Comparison of ENCODE assay signal across 11 cellular contexts in genomic region chr11:114099392-114100178, GRCh38. TPM values are rescaled to one million over a fixed set of nuclear protein-coding genes. Genes with fewer than 3 reads are reported as not detected.
A peak's percentile ranks its signal among the peaks of the same experiment; 100 is the strongest.
DNase-seq lines count a peak whose midpoint lies in the region; ATAC-seq and TF ChIP-seq lines count a peak whose summit lies in the region.
"Had no signal": no experiment of that assay in that cellular context is flagged by ENCODE, and none has a peak within 500 bp of the region (broad histone marks: within the 10 kb centered on the region; RNA-seq: fewer than 3 reads in every experiment).

No MANE protein-coding gene starts in this region.

- no peaks in the 10 kb centered on the region for H3K27me3 Mint-ChIP-seq in CD4-positive, alpha-beta T cell
- H3K27me3 Mint-ChIP-seq in chondrocyte (ENCODE audit: low read depth) = peaks cover 11% of the 10 kb centered on the region

- intact Hi-C loops in CD4-positive, alpha-beta T cell (cut with DNase I, micrococcal nuclease) = loop anchor here in 1 of 2 experiments (5.0 kb wide), 1 partner anchor 63 kb away; no protein-coding TSS in a partner anchor

- H3K4me3 ChIP-seq in Jurkat, Clone E6-1 (ENCODE audit: low read length) = no peak overlapping the region
- peak overlapping the region; percentile 12 for H3K4me3 ChIP-seq in endocrine pancreas (ENCODE audit: control insufficient read depth, insufficient read depth, low read length)
- no peak overlapping the region for H3K4me3 ChIP-seq in parathyroid adenoma (ENCODE audit: low read depth, low read length)
- H3K4me3 ChIP-seq: prostate gland had no signal

- no peaks in the 10 kb centered on the region for H3K36me3 Mint-ChIP-seq in CD4-positive, alpha-beta T cell (ENCODE audit: low read depth)
- H3K36me3 Mint-ChIP-seq in chondrocyte (ENCODE audit: low read depth) = peaks cover 12% of the 10 kb centered on the region

- no peak overlapping the region for H2AFZ ChIP-seq in parathyroid adenoma

- CTCF ChIA-PET in CD4-positive, alpha-beta T cell (lab: Charles Lee) = no interaction called here

- H3K4me1 ChIP-seq in endocrine pancreas (ENCODE audit: control insufficient read depth, insufficient read depth, low read length) (peaks cover 4% of the 10 kb centered on the region), parathyroid adenoma (peaks cover 34% of the 10 kb centered on the region)

- H3K9me3 ChIP-seq in endocrine pancreas (ENCODE audit: control insufficient read depth, low read length) (no peaks in the 10 kb centered on the region), parathyroid adenoma (ENCODE audit: control insufficient read depth, low read length) (no peaks in the 10 kb centered on the region)
- H3K9me3 ChIP-seq in CD4-positive, alpha-beta T cell (ENCODE audit: control insufficient read depth, low read length) = no peaks in the 10 kb centered on the region
- H3K9me3 ChIP-seq: prostate gland had no signal

- H3K27me3 ChIP-seq in endocrine pancreas (ENCODE audit: control insufficient read depth, insufficient read depth, low read length) (no peaks in the 10 kb centered on the region), parathyroid adenoma (ENCODE audit: control insufficient read depth, insufficient read depth, low read length) (no peaks in the 10 kb centered on the region)
- H3K27me3 ChIP-seq in CD4-positive, alpha-beta T cell (ENCODE audit: control insufficient read depth, insufficient read depth, low read length) = no peaks in the 10 kb centered on the region

- POLR2A ChIA-PET in CD4-positive, alpha-beta T cell (lab: Charles Lee) = interaction anchor here (0.6 to 1.9 kb wide), 2 partner anchors 8 to 39 kb away, joined by 3 to 4 read pairs; no protein-coding TSS in a partner anchor

- DNase-seq in COLO668 (lab: John Stamatoyannopoulos, UW; ENCODE audit: unreplicated experiment) (peak; percentile 27), chondrocyte (ENCODE audit: low spot score) (no peak), T-helper 1 cell (no peak)
- DNase-seq in Jurkat, Clone E6-1 (ENCODE audit: low read depth, low spot score) = peak; percentile 84
- no peak for DNase-seq in CD4-positive, alpha-beta T cell
- DNase-seq: central memory CD4-positive, alpha-beta T cell; T-helper 9 cell had no signal

- peaks cover 52% of the 10 kb centered on the region for H3K4me1 Mint-ChIP-seq in CD4-positive, alpha-beta T cell (ENCODE audit: low read depth)
- H3K4me1 Mint-ChIP-seq in chondrocyte (ENCODE audit: low read depth) = peaks cover 27% of the 10 kb centered on the region

- no peaks in the 10 kb centered on the region for H3K9me3 Mint-ChIP-seq in CD4-positive, alpha-beta T cell
- H3K9me3 Mint-ChIP-seq in chondrocyte (ENCODE audit: low read depth) = no peaks in the 10 kb centered on the region

- no peak overlapping the region for H3K4me2 ChIP-seq in parathyroid adenoma (ENCODE audit: low read length)

- H3K27ac ChIP-seq in parathyroid adenoma = peak overlapping the region; percentile 12
- no peak overlapping the region for H3K27ac ChIP-seq in CD4-positive, alpha-beta T cell (ENCODE audit: low read depth, low read length)

- TF ChIP-seq CTCF in parathyroid adenoma (IDR thresholded peaks at IDR 0.05) (no peak), chondrocyte (IDR thresholded peaks at IDR 0.05) (no peak)
- no peak for TF ChIP-seq CTCF in CD4-positive, alpha-beta T cell (IDR thresholded peaks at IDR 0.05)

- H3K79me2 ChIP-seq in parathyroid adenoma = peaks cover 31% of the 10 kb centered on the region

- H3K27ac Mint-ChIP-seq in CD4-positive, alpha-beta T cell = no peak overlapping the region
- H3K27ac Mint-ChIP-seq in chondrocyte (ENCODE audit: unreplicated experiment) = no peak overlapping the region

- H3K4me3 Mint-ChIP-seq in CD4-positive, alpha-beta T cell = no peak overlapping the region
- no peak overlapping the region for H3K4me3 Mint-ChIP-seq in chondrocyte (ENCODE audit: unreplicated experiment)

- no peak for ATAC-seq in CD4-positive, alpha-beta T cell (ENCODE audit: poor library complexity)
- ATAC-seq: Panc1 had no signal

- H3K9ac ChIP-seq in endocrine pancreas (ENCODE audit: control insufficient read depth, insufficient read depth, low read length) = no peak overlapping the region
- no peak overlapping the region for H3K9ac ChIP-seq in parathyroid adenoma

- no peaks in the 10 kb centered on the region for H3K36me3 ChIP-seq in endocrine pancreas (ENCODE audit: control insufficient read depth, insufficient read depth, low read length)
- H3K36me3 ChIP-seq in parathyroid adenoma (ENCODE audit: control insufficient read depth, insufficient read depth, low read length) = no peaks in the 10 kb centered on the region
- H3K36me3 ChIP-seq: prostate gland had no signal

RNA-seq across cellular contexts. Expression of gene ZBTB16, which starts 40.1 kb away (rescaled TPM):
- 2.8 TPM for polyA plus RNA-seq in Jurkat, Clone E6-1 (2012; ENCODE audit: insufficient read depth, insufficient read length)
- total RNA-seq in CD4-positive, alpha-beta T cell = 10 to 100 TPM; 19.1 to 20.6 TPM
- total RNA-seq in chondrocyte = 18.5 to 22.0 TPM (median 21.9 TPM) in 3 replicates

Comparison
In these comparisons a context has a peak if more than half of its experiments do, and no peak if none do; other contexts are left out.
1. DNase-seq: peak in COLO668 (single experiment) and Jurkat, Clone E6-1 (single experiment); none in CD4-positive, alpha-beta T cell (0 of 10), chondrocyte (single experiment) and T-helper 1 cell (0 of 5).